ENCODE assay signal across 1 cellular context in genomic region chr11:10750838-10751580, GRCh38.
A peak's percentile ranks its signal among the peaks of the same experiment; 100 is the strongest.
TF ChIP-seq lines count a peak whose summit lies in the region.

Gene CTR9, plus strand, starts transcription at chr11:10751246. Its CDS starts 167 bp downstream, at chr11:10751413.

TF ChIP-seq in HEK293, 187 proteins besides CTCF, POLR2A, EP300 and RAD21 (continued from another document and continues in another):
- TF ChIP-seq ZBTB11 (tag by site-specific recombination; conservative IDR thresholded peaks at IDR 0.05; ENCODE audit: low read depth) (peak; percentile 97), TSHZ1 (tag by site-specific recombination; IDR thresholded peaks at IDR 0.05; ENCODE audit: borderline replicate concordance) (0 out of 2 replicates have a peak, but pooled peaks have one; percentile 17), ZNF704 (tag by site-specific recombination; IDR thresholded peaks at IDR 0.05) (no peak), SP7 (tag by site-specific recombination; IDR thresholded peaks at IDR 0.05) (peak; percentile 54; the same call in 1 of the 2 replicates), IKZF3 (tag by site-specific recombination; IDR thresholded peaks at IDR 0.05) (peak; percentile 98), YY1 (tag by site-specific recombination; IDR thresholded peaks at IDR 0.05) (peak; percentile 16; the same call in 1 of the 2 replicates), KLF8 (tag by site-specific recombination; IDR thresholded peaks at IDR 0.05) (peak; percentile 77), ZNF639 (tag by site-specific recombination; IDR thresholded peaks at IDR 0.05) (0 out of 2 replicates have a peak, but pooled peaks have one; percentile 16), ZNF391 (tag by site-specific recombination; IDR thresholded peaks at IDR 0.05; ENCODE audit: borderline replicate concordance, low read depth) (no peak), SP3 (tag by site-specific recombination; IDR thresholded peaks at IDR 0.05) (peak; percentile 88), ZBTB26 (tag by site-specific recombination; optimal IDR thresholded peaks at IDR 0.05) (peak; percentile 75), ZXDB (tag by site-specific recombination; IDR thresholded peaks at IDR 0.05) (peak; percentile 87), ZNF366 (tag by site-specific recombination; conservative IDR thresholded peaks at IDR 0.05) (peak; percentile 53; the same call in 1 of the 2 replicates), SETDB1 (IDR thresholded peaks at IDR 0.05; ENCODE audit: insufficient read length, low read length) (peak; percentile 19), ZNF600 (tag by site-specific recombination; IDR thresholded peaks at IDR 0.05) (peak; percentile 73; the same call in 1 of the 2 replicates), ZNF449 (tag by site-specific recombination; IDR thresholded peaks at IDR 0.05) (no peak), ZNF214 (tag by site-specific recombination; IDR thresholded peaks at IDR 0.05; ENCODE audit: borderline replicate concordance) (no peak), ZNF843 (tag by site-specific recombination; IDR thresholded peaks at IDR 0.05) (0 out of 2 replicates have a peak, but pooled peaks have one; percentile 12), ZFP69B (tag by site-specific recombination; IDR thresholded peaks at IDR 0.05) (no peak), WT1 (tag by site-specific recombination; IDR thresholded peaks at IDR 0.05) (0 out of 2 replicates have a peak, but pooled peaks have one; percentile 17), BCL11B (tag by site-specific recombination; IDR thresholded peaks at IDR 0.05; ENCODE audit: low read depth) (no peak), ZBTB21 (tag by site-specific recombination; IDR thresholded peaks at IDR 0.05) (peak; percentile 70), GLI4 (tag by site-specific recombination; IDR thresholded peaks at IDR 0.05) (no peak), ZNF362 (tag by site-specific recombination; IDR thresholded peaks at IDR 0.05) (no peak), HOXC10 (CRISPR knock-in tag; IDR thresholded peaks at IDR 0.05) (no peak; the same call in 1 of the 2 replicates), KLF9 (tag by site-specific recombination; IDR thresholded peaks at IDR 0.05; ENCODE audit: low read depth) (peak; percentile 98), ZNF571 (tag by site-specific recombination; IDR thresholded peaks at IDR 0.05) (no peak), ZEB2 (tag by site-specific recombination; IDR thresholded peaks at IDR 0.05) (peak; percentile 85), ZNF777 (tag by site-specific recombination; IDR thresholded peaks at IDR 0.05; ENCODE audit: borderline replicate concordance) (no peak), ZSCAN16 (tag by site-specific recombination; IDR thresholded peaks at IDR 0.05) (no peak), KLF16 (tag by site-specific recombination; IDR thresholded peaks at IDR 0.05) (peak; percentile 93), ZNF174 (tag by site-specific recombination; IDR thresholded peaks at IDR 0.05) (no peak), ZSCAN30 (tag by site-specific recombination; IDR thresholded peaks at IDR 0.05) (peak; percentile 63), INSM2 (tag by site-specific recombination; IDR thresholded peaks at IDR 0.05) (no peak), ZNF23 (tag by site-specific recombination; IDR thresholded peaks at IDR 0.05; ENCODE audit: borderline replicate concordance) (no peak), GLIS2 (tag by site-specific recombination; IDR thresholded peaks at IDR 0.05) (peak; percentile 89), GLIS1 (tag by site-specific recombination; IDR thresholded peaks at IDR 0.05) (peak; percentile 60), ZNF138 (tag by site-specific recombination; IDR thresholded peaks at IDR 0.05; ENCODE audit: borderline replicate concordance) (no peak), ZBTB17 (tag by site-specific recombination; IDR thresholded peaks at IDR 0.05) (peak; percentile 77), ZNF404 (tag by site-specific recombination; IDR thresholded peaks at IDR 0.05) (no peak)
